ENCODE assay signal across 14 cellular contexts in genomic region chr9:16262467-16263261, GRCh38.
DNase-seq lines count a peak whose midpoint lies in the region; ATAC-seq and TF ChIP-seq lines count a peak whose summit lies in the region.
"Had no signal": no experiment of that assay in that cellular context is flagged by ENCODE, and none has a peak within 500 bp of the region (broad histone marks: within the 10 kb centered on the region; RNA-seq: fewer than 3 reads in every experiment).

No MANE protein-coding gene starts in this region.

- H3K9me3 ChIP-seq in spleen, result peaks cover 0 to 4% (median 0%) of the 10 kb centered on the region in 8 donors

- CTCF ChIA-PET in activated CD8-positive, alpha-beta T cell treated with anti-CD3 and anti-CD28 coated beads, Interleukin-2, amount 10 ng/mL, durations not matched to agents 7 days and 5 days (lab: Charles Lee), result no interaction called here

- intact Hi-C loops in spleen (cut with DNase I; ENCODE audit: low total_unique reads), result no loop called here

- no peak for TF ChIP-seq CTCF in spleen (IDR thresholded peaks at IDR 0.05 in 8 of 11, conservative IDR thresholded peaks at IDR 0.05 in 3 of 11)

- H3K27ac Mint-ChIP-seq in activated naive CD4-positive, alpha-beta T cell treated with anti-CD3 and anti-CD28 coated beads, Interleukin-2, amount 50 U/mL, for 72 hours, result peak overlapping the region in 1 of 2 donors; percentile 34
- no peak overlapping the region for H3K27ac Mint-ChIP-seq in activated CD8-positive, alpha-beta T cell treated with anti-CD3 and anti-CD28 coated beads, Interleukin-2, amount 10 ng/mL, durations not matched to agents 7 days and 5 days
- H3K27ac Mint-ChIP-seq: stimulated activated naive CD8-positive, alpha-beta T cell treated with anti-CD3 and anti-CD28 coated beads, Interleukin-15, Interleukin-2, amounts not matched to agents 100 ng/mL and 50 ng/mL, for 24 hours had no signal

- POLR2A ChIA-PET in activated CD8-positive, alpha-beta T cell treated with anti-CD3 and anti-CD28 coated beads, Interleukin-2, amount 10 ng/mL, durations not matched to agents 7 days and 5 days (lab: Charles Lee), result no interaction called here

- no peaks in the 10 kb centered on the region for H3K36me3 Mint-ChIP-seq in activated naive CD4-positive, alpha-beta T cell treated with anti-CD3 and anti-CD28 coated beads, Interleukin-2, amount 50 U/mL, for 72 hours
- H3K36me3 Mint-ChIP-seq in activated CD8-positive, alpha-beta T cell treated with anti-CD3 and anti-CD28 coated beads, Interleukin-2, amount 10 ng/mL, durations not matched to agents 7 days and 5 days (ENCODE audit: low read depth), result no peaks in the 10 kb centered on the region

- 30 to 42% (median 35%) methylated on average over 14 of the region's 14 CpGs for WGBS in spleen, 5 donors

- TF ChIP-seq POLR2A in spleen (IDR thresholded peaks at IDR 0.05), result no peak

- peaks cover 0 to 28% (median 0%) of the 10 kb centered on the region in 7 donors for H3K27me3 ChIP-seq in spleen (replicated peaks in 1 of 7)

- H3K4me3 ChIP-seq in spleen, result no peak overlapping the region
- H3K4me3 ChIP-seq: dorsolateral prefrontal cortex had no signal

- peaks cover 0 to 6% of the 10 kb centered on the region in 2 donors for H3K9me3 Mint-ChIP-seq in activated naive CD4-positive, alpha-beta T cell treated with anti-CD3 and anti-CD28 coated beads, Interleukin-2, amount 50 U/mL, for 72 hours
- H3K9me3 Mint-ChIP-seq in activated CD8-positive, alpha-beta T cell treated with anti-CD3 and anti-CD28 coated beads, Interleukin-2, amount 10 ng/mL, durations not matched to agents 7 days and 5 days (ENCODE audit: insufficient read depth), result no peaks in the 10 kb centered on the region
- H3K9me3 Mint-ChIP-seq: stimulated activated naive CD8-positive, alpha-beta T cell treated with anti-CD3 and anti-CD28 coated beads, Interleukin-15, Interleukin-2, amounts not matched to agents 100 ng/mL and 50 ng/mL, for 24 hours had no signal

- no peak overlapping the region for H3K4me3 Mint-ChIP-seq in activated CD8-positive, alpha-beta T cell treated with anti-CD3 and anti-CD28 coated beads, Interleukin-2, amount 10 ng/mL, durations not matched to agents 7 days and 5 days
- H3K4me3 Mint-ChIP-seq: stimulated activated naive CD8-positive, alpha-beta T cell treated with anti-CD3 and anti-CD28 coated beads, Interleukin-15, Interleukin-2, amounts not matched to agents 100 ng/mL and 50 ng/mL, for 24 hours had no signal

- no peak for ATAC-seq in activated naive CD4-positive, alpha-beta T cell treated with anti-CD3 and anti-CD28 coated beads, Interleukin-2, amount 50 U/mL, for 72 hours
- ATAC-seq in activated CD8-positive, alpha-beta T cell treated with anti-CD3 and anti-CD28 coated beads, Interleukin-2, amount 10 ng/mL, durations not matched to agents 7 days and 5 days, result no peak

- H3K4me1 ChIP-seq in spleen, result no peaks in the 10 kb centered on the region

- DNase-seq in Daoy (ENCODE audit: low read depth) (peak; percentile 25), M059J (ENCODE audit: low read depth) (peak; percentile 51), RPMI8226 (peak; percentile 82), iris pigment epithelial cell (ENCODE audit: low read depth) (peak; percentile 67), spleen (no peak)
- DNase-seq in activated naive CD4-positive, alpha-beta T cell treated with anti-CD3 and anti-CD28 coated beads, Interleukin-2, amount 50 U/mL, for 72 hours (ENCODE audit: low spot score in 2 of 2), result no peak
- no peak for DNase-seq in activated CD8-positive, alpha-beta memory T cell treated with anti-CD3 and anti-CD28 coated beads for 24 hours
- no peak for DNase-seq in activated CD8-positive, alpha-beta T cell treated with anti-CD3 and anti-CD28 coated beads, Interleukin-2, amount 10 ng/mL, durations not matched to agents 7 days and 5 days
- DNase-seq: activated CD8-positive, alpha-beta memory T cell treated with anti-CD3 and anti-CD28 coated beads, Interleukin-2, amount 50 U/mL, for 4 hours; foreskin melanocyte; NCI-H2029; stimulated activated CD4-positive, alpha-beta T cell treated with anti-CD3 and anti-CD28 coated beads, Interleukin-1b, Interleukin-23, amount 100 ng/mL, for 48 hours had no signal

- H3K27ac ChIP-seq in spleen, result no peak overlapping the region
- H3K27ac ChIP-seq: dorsolateral prefrontal cortex had no signal

- no peaks in the 10 kb centered on the region for H3K36me3 ChIP-seq in spleen

- no peaks in the 10 kb centered on the region for H3K27me3 Mint-ChIP-seq in activated CD8-positive, alpha-beta T cell treated with anti-CD3 and anti-CD28 coated beads, Interleukin-2, amount 10 ng/mL, durations not matched to agents 7 days and 5 days (ENCODE audit: low read depth)

- peaks cover 20% of the 10 kb centered on the region for H3K4me1 Mint-ChIP-seq in activated CD8-positive, alpha-beta T cell treated with anti-CD3 and anti-CD28 coated beads, Interleukin-2, amount 10 ng/mL, durations not matched to agents 7 days and 5 days (ENCODE audit: low read depth)

Comparison
In these comparisons a context has a peak if more than half of its experiments do, and no peak if none do; other contexts are left out.
1. DNase-seq: peak in Daoy (single experiment), M059J (single experiment), RPMI8226 (single experiment) and iris pigment epithelial cell (single experiment); none in activated naive CD4-positive, alpha-beta T cell treated with anti-CD3 and anti-CD28 coated beads, Interleukin-2, amount 50 U/mL, for 72 hours (0 of 2), activated CD8-positive, alpha-beta memory T cell treated with anti-CD3 and anti-CD28 coated beads for 24 hours (single experiment), activated CD8-positive, alpha-beta T cell treated with anti-CD3 and anti-CD28 coated beads, Interleukin-2, amount 10 ng/mL, durations not matched to agents 7 days and 5 days (single experiment) and spleen (single experiment).